In genomic region chr19:50210425-50210824, GRCh38 we compare ENCODE assay signal across 11 cellular contexts. TPM values are rescaled to one million over a fixed set of nuclear protein-coding genes. Genes with fewer than 3 reads are reported as not detected.
"Had no signal": no experiment of that assay in that cellular context is flagged by ENCODE, and none has a peak within 500 bp of the region (broad histone marks: within the 10 kb centered on the region; RNA-seq: fewer than 3 reads in every experiment).

No MANE protein-coding gene starts in this region.

- FAIRE-seq: HTR-8/SVneo had no signal

- H2AFZ ChIP-seq: GM23248 had no signal

- H3K36me3 Mint-ChIP-seq: IgD-negative memory B cell had no signal

- DNase-seq: GM23248, GOT3, H7, HFFc6, KG1 had no signal

- H3K27ac Mint-ChIP-seq: HFFc6, IgD-negative memory B cell had no signal

- H3K27ac ChIP-seq: GM23248 had no signal

- H3K4me1 Mint-ChIP-seq: IgD-negative memory B cell had no signal

- H3K36me3 ChIP-seq: HAP-1 had no signal

- H3K9me3 ChIP-seq: HAP-1 had no signal

- H3K4me3 ChIP-seq: GM23248, HAP-1 had no signal

- H3K9ac ChIP-seq: GM23248 had no signal

- H3K4me3 Mint-ChIP-seq: HFFc6, IgD-negative memory B cell had no signal

- ATAC-seq: HCT116 had no signal

- H3K4me1 ChIP-seq: HAP-1 had no signal

RNA-seq across cellular contexts. Expression of gene MYH14, which starts 7.0 kb away (rescaled TPM):
- total RNA-seq: GM23248 had no signal
- polyA plus RNA-seq: GM23248, IgD-negative memory B cell had no signal

RNA-seq across cellular contexts. Expression of gene IZUMO2, which starts 47.3 kb away (rescaled TPM):
- total RNA-seq: GM23248, H4, H7, HFFc6, HT-29 had no signal
- polyA plus RNA-seq: GM23248, IgD-negative memory B cell had no signal
